Comparison of ENCODE assay signal across 1 cellular context in genomic region chr12:32467959-32468863, GRCh38.
TF ChIP-seq lines count a peak whose summit lies in the region.

No MANE protein-coding gene starts in this region.

TF ChIP-seq in IMR-90, 13 proteins besides CTCF, POLR2A, EP300 and RAD21:
- TF ChIP-seq CHD1 (IDR thresholded peaks at IDR 0.05; ENCODE audit: low read depth, low read length) = no peak
- TF ChIP-seq FOS (IDR thresholded peaks at IDR 0.05; ENCODE audit: low read depth, low read length) = no peak
- no peak for TF ChIP-seq CEBPB (IDR thresholded peaks at IDR 0.05; ENCODE audit: low read depth, low read length)
- no peak for TF ChIP-seq NFE2L2 (IDR thresholded peaks at IDR 0.05; ENCODE audit: low read depth, low read length)
- TF ChIP-seq MAZ (IDR thresholded peaks at IDR 0.05; ENCODE audit: borderline replicate concordance, low read depth, low read length) = no peak
- no peak for TF ChIP-seq MXI1 (IDR thresholded peaks at IDR 0.05; ENCODE audit: borderline replicate concordance, low read depth, low read length)
- TF ChIP-seq BHLHE40 (IDR thresholded peaks at IDR 0.05; ENCODE audit: low read depth, low read length) = no peak
- no peak for TF ChIP-seq RCOR1 (IDR thresholded peaks at IDR 0.05; ENCODE audit: insufficient replicate concordance, low read length)
- no peak for TF ChIP-seq ELK1 (IDR thresholded peaks at IDR 0.05; ENCODE audit: borderline replicate concordance, low read depth, low read length)
- TF ChIP-seq MAFK (IDR thresholded peaks at IDR 0.05; ENCODE audit: low read depth, low read length) = no peak
- TF ChIP-seq USF2 (IDR thresholded peaks at IDR 0.05; ENCODE audit: low read depth, low read length) = no peak
- no peak for TF ChIP-seq SMC3 (IDR thresholded peaks at IDR 0.05; ENCODE audit: low read depth, low read length)
- no peak for TF ChIP-seq RFX5 (IDR thresholded peaks at IDR 0.05; ENCODE audit: low read depth, low read length)
